ENCODE assay signal across 1 cellular context in genomic region chr2:105382177-105382576, GRCh38.
A peak's percentile ranks its signal among the peaks of the same experiment; 100 is the strongest.
TF ChIP-seq lines count a peak whose summit lies in the region.

No MANE protein-coding gene starts in this region.

TF ChIP-seq in HCT116, 20 proteins besides CTCF, POLR2A, EP300 and RAD21:
- 0 out of 2 replicates have a peak, but pooled peaks have one; percentile 6 for TF ChIP-seq POLR2AphosphoS5 (IDR thresholded peaks at IDR 0.05; ENCODE audit: low read depth, low read length)
- TF ChIP-seq TCF7L2 (IDR thresholded peaks at IDR 0.05; ENCODE audit: borderline replicate concordance, extremely low read depth, insufficient read depth, insufficient read length): no peak
TF ChIP-seq in HCT116: peak in this region for 1.
